ENCODE assay signal across 1 cellular context in genomic region chr15:64146885-64147681, GRCh38.
TF ChIP-seq lines count a peak whose summit lies in the region.

No MANE protein-coding gene starts in this region.

TF ChIP-seq in HepG2, 621 proteins besides CTCF, POLR2A, EP300 and RAD21 (continued from another document and continues in another):
- TF ChIP-seq NFE2 (CRISPR knock-in tag; IDR thresholded peaks at IDR 0.05) (no peak), STAT5B (CRISPR knock-in tag; IDR thresholded peaks at IDR 0.05) (no peak), HOXA5 (CRISPR knock-in tag; IDR thresholded peaks at IDR 0.05) (no peak), ARID2 (CRISPR knock-in tag; IDR thresholded peaks at IDR 0.05; ENCODE audit: borderline replicate concordance) (no peak), ZNF143 (CRISPR knock-in tag; IDR thresholded peaks at IDR 0.05) (no peak), HIC2 (CRISPR knock-in tag; IDR thresholded peaks at IDR 0.05; ENCODE audit: low read depth) (peak; percentile 81; the same call in 1 of the 2 replicates), JARID2 (CRISPR knock-in tag; IDR thresholded peaks at IDR 0.05; ENCODE audit: insufficient replicate concordance) (no peak), HDAC1 (CRISPR knock-in tag; IDR thresholded peaks at IDR 0.05) (peak; percentile 45; the same call in 1 of the 2 replicates), BCL3 (CRISPR knock-in tag; IDR thresholded peaks at IDR 0.05) (no peak), ZNF34 (CRISPR knock-in tag; IDR thresholded peaks at IDR 0.05; ENCODE audit: borderline replicate concordance) (no peak), ZNF597 (CRISPR knock-in tag; IDR thresholded peaks at IDR 0.05) (no peak), ZNF260 (CRISPR knock-in tag; IDR thresholded peaks at IDR 0.05; ENCODE audit: borderline replicate concordance, low read depth) (no peak), ZNF33B (CRISPR knock-in tag; IDR thresholded peaks at IDR 0.05) (no peak), MBD4 (IDR thresholded peaks at IDR 0.05; ENCODE audit: borderline replicate concordance, low read length) (no peak), HMG20A (CRISPR knock-in tag; IDR thresholded peaks at IDR 0.05; ENCODE audit: borderline replicate concordance) (0 out of 2 replicates have a peak, but pooled peaks have one; percentile 30), GABPB1 (CRISPR knock-in tag; IDR thresholded peaks at IDR 0.05) (peak; percentile 49; the same call in 1 of the 2 replicates), TBP (CRISPR knock-in tag; IDR thresholded peaks at IDR 0.05) (no peak), ZBTB7A (CRISPR knock-in tag; IDR thresholded peaks at IDR 0.05) (peak; percentile 63; the same call in 1 of the 2 replicates), ZNF207 (IDR thresholded peaks at IDR 0.05; ENCODE audit: borderline replicate concordance) (no peak), TARDBP (CRISPR knock-in tag; IDR thresholded peaks at IDR 0.05) (0 out of 2 replicates have a peak, but pooled peaks have one; percentile 48), KLF6 (CRISPR knock-in tag; IDR thresholded peaks at IDR 0.05) (no peak), ZNF773 (CRISPR knock-in tag; IDR thresholded peaks at IDR 0.05; ENCODE audit: borderline replicate concordance) (no peak), BCLAF1 (IDR thresholded peaks at IDR 0.05) (no peak), ATF7-NPFF (CRISPR knock-in tag; IDR thresholded peaks at IDR 0.05; ENCODE audit: low read depth) (no peak; the same call in 1 of the 2 replicates), SKI (IDR thresholded peaks at IDR 0.05; ENCODE audit: partially characterized antibody) (peak; percentile 30), SNAPC2 (CRISPR knock-in tag; IDR thresholded peaks at IDR 0.05) (no peak), ZNF737 (CRISPR knock-in tag; IDR thresholded peaks at IDR 0.05; ENCODE audit: borderline replicate concordance) (no peak), SOX13 (IDR thresholded peaks at IDR 0.05) (no peak), SOX13 (CRISPR knock-in tag; conservative IDR thresholded peaks at IDR 0.05 in 1 of 2, IDR thresholded peaks at IDR 0.05 in 1 of 2) (no peak; a peak in 2 of 4 replicates), ZNF501 (CRISPR knock-in tag; IDR thresholded peaks at IDR 0.05) (no peak), MAFK (conservative IDR thresholded peaks at IDR 0.05 in 1 of 2, IDR thresholded peaks at IDR 0.05 in 1 of 2; ENCODE audit: low read length in 2 of 2) (no peak), NFE2L2 (IDR thresholded peaks at IDR 0.05; ENCODE audit: low read length) (no peak), NFYC (CRISPR knock-in tag; IDR thresholded peaks at IDR 0.05) (no peak), SRSF4 (IDR thresholded peaks at IDR 0.05; ENCODE audit: low read depth, low read length, poor library complexity, severe bottlenecking) (no peak), TEAD2 (CRISPR knock-in tag; IDR thresholded peaks at IDR 0.05) (no peak), GLI4 (CRISPR knock-in tag; IDR thresholded peaks at IDR 0.05; ENCODE audit: borderline replicate concordance) (no peak), SKIL (CRISPR knock-in tag; IDR thresholded peaks at IDR 0.05; ENCODE audit: borderline replicate concordance) (no peak), FOXK1 (CRISPR knock-in tag; IDR thresholded peaks at IDR 0.05; ENCODE audit: borderline replicate concordance, low read depth) (no peak), HCFC1 (IDR thresholded peaks at IDR 0.05; ENCODE audit: low read depth, low read length) (no peak), ZNF326 (CRISPR knock-in tag; IDR thresholded peaks at IDR 0.05; ENCODE audit: borderline replicate concordance) (no peak), NR2C2 (CRISPR knock-in tag; IDR thresholded peaks at IDR 0.05; ENCODE audit: borderline replicate concordance) (peak; percentile 36; the same call in 1 of the 2 replicates), ZNF562 (CRISPR knock-in tag; IDR thresholded peaks at IDR 0.05; ENCODE audit: borderline replicate concordance) (no peak), ZNF550 (CRISPR knock-in tag; IDR thresholded peaks at IDR 0.05; ENCODE audit: borderline replicate concordance) (no peak), SOX6 (IDR thresholded peaks at IDR 0.05) (no peak), SOX6 (CRISPR knock-in tag; IDR thresholded peaks at IDR 0.05) (peak; percentile 74), ARID5B (CRISPR knock-in tag; IDR thresholded peaks at IDR 0.05) (peak; percentile 58; the same call in 1 of the 2 replicates), MXD1 (CRISPR knock-in tag; IDR thresholded peaks at IDR 0.05) (no peak), PRMT3 (CRISPR knock-in tag; IDR thresholded peaks at IDR 0.05; ENCODE audit: borderline replicate concordance, low read depth) (no peak), NR0B2 (CRISPR knock-in tag; IDR thresholded peaks at IDR 0.05) (0 out of 2 replicates have a peak, but pooled peaks have one; percentile 36), SNAPC5 (CRISPR knock-in tag; IDR thresholded peaks at IDR 0.05; ENCODE audit: borderline replicate concordance) (no peak), ZNF558 (CRISPR knock-in tag; IDR thresholded peaks at IDR 0.05; ENCODE audit: borderline replicate concordance) (0 out of 2 replicates have a peak, but pooled peaks have one; percentile 23), BORCS8-MEF2B (CRISPR knock-in tag; IDR thresholded peaks at IDR 0.05) (peak; percentile 66; the same call in 1 of the 2 replicates), ZNF263 (CRISPR knock-in tag; IDR thresholded peaks at IDR 0.05) (no peak), ZBTB34 (CRISPR knock-in tag; IDR thresholded peaks at IDR 0.05) (peak; percentile 40; the same call in 1 of the 2 replicates), ZBTB20 (CRISPR knock-in tag; IDR thresholded peaks at IDR 0.05; ENCODE audit: borderline replicate concordance, low read depth) (no peak), BRD4 (CRISPR knock-in tag; IDR thresholded peaks at IDR 0.05) (no peak)
